In genomic region chrX:150692837-150693781, GRCh38 we compare ENCODE assay signal across 8 cellular contexts. TPM values are rescaled to one million over a fixed set of nuclear protein-coding genes. Genes with fewer than 3 reads are reported as not detected.
A peak's percentile ranks its signal among the peaks of the same experiment; 100 is the strongest.
DNase-seq lines count a peak whose midpoint lies in the region; ATAC-seq and TF ChIP-seq lines count a peak whose summit lies in the region.

MTMR1 (plus strand) TSS chrX:150693396; CDS start chrX:150693531, 135 bp downstream.

- DNase-seq in NCI-H2196 (lab: John Stamatoyannopoulos, UW; ENCODE audit: unreplicated experiment) = peak; percentile 25
- DNase-seq in NCI-H2196 treated with DMSO at 0.1 percent for 48 hours (lab: John Stamatoyannopoulos, UW; ENCODE audit: unreplicated experiment) = no peak
- DNase-seq in NCI-H69 (lab: John Stamatoyannopoulos, UW) = peak; percentile 79
- peak; percentile 21 for DNase-seq in activated T-helper 2 cell treated with anti-CD3 and anti-CD28 coated beads, Interferon-gamma antibody, Interleukin-2, Interleukin-4, amounts not matched to agents 10 μg/mL and 5 μg/mL and 100 μg/mL, durations not matched to agents 14 hours and 24 hours and 36 hours (ENCODE audit: low spot score)
- peak in 1 of 2 donors; percentile 7 for DNase-seq in foreskin keratinocyte
- DNase-seq in occipital lobe (lab: John Stamatoyannopoulos, UW) = no peak
- no peak for DNase-seq in NOMO-1 treated with dmso at 0.1 percent for 144 hours (lab: John Stamatoyannopoulos, UW; ENCODE audit: unreplicated experiment)

- H3K27me3 ChIP-seq in foreskin keratinocyte = no peaks in the 10 kb centered on the region

- intact Hi-C loops in activated T-helper 2 cell treated with anti-CD3 and anti-CD28 coated beads, Interferon-gamma antibody, Interleukin-2, Interleukin-4, amounts not matched to agents 10 μg/mL and 5 μg/mL and 100 μg/mL, durations not matched to agents 14 hours and 24 hours and 36 hours (cut with micrococcal nuclease) = loop anchor here (5.0 to 10.0 kb wide), 3 partner anchors 331 to 1148 kb away; partner anchors contain the start of genes EOLA1, EOLA2, HSFX3 and MAMLD1

- peaks cover 55% of the 10 kb centered on the region for H3K4me1 Mint-ChIP-seq in activated T-helper 2 cell treated with anti-CD3 and anti-CD28 coated beads, Interferon-gamma antibody, Interleukin-2, Interleukin-4, amounts not matched to agents 10 μg/mL and 5 μg/mL and 100 μg/mL, durations not matched to agents 14 hours and 24 hours and 36 hours (ENCODE audit: low read depth)

- H3K27ac ChIP-seq in foreskin keratinocyte = peak within 1 kb of the TSS; percentile 85

- H3K4me3 Mint-ChIP-seq in activated T-helper 2 cell treated with anti-CD3 and anti-CD28 coated beads, Interferon-gamma antibody, Interleukin-2, Interleukin-4, amounts not matched to agents 10 μg/mL and 5 μg/mL and 100 μg/mL, durations not matched to agents 14 hours and 24 hours and 36 hours (ENCODE audit: low read depth) = peak within 1 kb of the TSS; percentile 87

- ATAC-seq in HG02885 (IDR thresholded peaks at IDR 0.05; ENCODE audit: poor library complexity, unreplicated experiment) (peak; percentile 54), foreskin keratinocyte (no peak)

- H3K9me3 Mint-ChIP-seq in activated T-helper 2 cell treated with anti-CD3 and anti-CD28 coated beads, Interferon-gamma antibody, Interleukin-2, Interleukin-4, amounts not matched to agents 10 μg/mL and 5 μg/mL and 100 μg/mL, durations not matched to agents 14 hours and 24 hours and 36 hours = no peaks in the 10 kb centered on the region

- H3K27me3 Mint-ChIP-seq in activated T-helper 2 cell treated with anti-CD3 and anti-CD28 coated beads, Interferon-gamma antibody, Interleukin-2, Interleukin-4, amounts not matched to agents 10 μg/mL and 5 μg/mL and 100 μg/mL, durations not matched to agents 14 hours and 24 hours and 36 hours (ENCODE audit: low read depth) = no peaks in the 10 kb centered on the region

- H3K4me1 ChIP-seq in foreskin keratinocyte = peaks cover 25% of the 10 kb centered on the region

- peak within 1 kb of the TSS; percentile 96 for H3K27ac Mint-ChIP-seq in activated T-helper 2 cell treated with anti-CD3 and anti-CD28 coated beads, Interferon-gamma antibody, Interleukin-2, Interleukin-4, amounts not matched to agents 10 μg/mL and 5 μg/mL and 100 μg/mL, durations not matched to agents 14 hours and 24 hours and 36 hours

- H3K36me3 Mint-ChIP-seq in activated T-helper 2 cell treated with anti-CD3 and anti-CD28 coated beads, Interferon-gamma antibody, Interleukin-2, Interleukin-4, amounts not matched to agents 10 μg/mL and 5 μg/mL and 100 μg/mL, durations not matched to agents 14 hours and 24 hours and 36 hours (ENCODE audit: low read depth) = peaks cover 20% of the 10 kb centered on the region

- no peak for TF ChIP-seq CTCF in foreskin keratinocyte (conservative IDR thresholded peaks at IDR 0.05)

RNA-seq across cellular contexts. Expression of gene MTMR1, which starts in this region (rescaled TPM):
- total RNA-seq in activated T-helper 2 cell treated with anti-CD3 and anti-CD28 coated beads, Interferon-gamma antibody, Interleukin-2, Interleukin-4, amounts not matched to agents 10 μg/mL and 5 μg/mL and 100 μg/mL, durations not matched to agents 14 hours and 24 hours and 36 hours = 31.4 and 32.5 TPM in 2 replicates
- 48.5 and 50.3 TPM in 2 replicates for total RNA-seq in foreskin keratinocyte
- polyA plus RNA-seq in foreskin keratinocyte = 13.7 and 15.5 TPM in 2 replicates
- total RNA-seq in occipital lobe = 29.0 TPM

Comparison
In these comparisons a context has a peak if more than half of its experiments do, and no peak if none do; other contexts are left out.
1. DNase-seq: peak in NCI-H2196 (single experiment), NCI-H69 (single experiment) and activated T-helper 2 cell treated with anti-CD3 and anti-CD28 coated beads, Interferon-gamma antibody, Interleukin-2, Interleukin-4, amounts not matched to agents 10 μg/mL and 5 μg/mL and 100 μg/mL, durations not matched to agents 14 hours and 24 hours and 36 hours (single experiment); none in NCI-H2196 treated with DMSO at 0.1 percent for 48 hours (single experiment), occipital lobe (single experiment) and NOMO-1 treated with dmso at 0.1 percent for 144 hours (single experiment).